23 cellular contexts compared by ENCODE assay signal in genomic region chr2:240728827-240729226, GRCh38. TPM values are rescaled to one million over a fixed set of nuclear protein-coding genes. Genes with fewer than 3 reads are reported as not detected.
DNase-seq lines count a peak whose midpoint lies in the region; ATAC-seq, FAIRE-seq and TF ChIP-seq lines count a peak whose summit lies in the region.
"Had no signal": no experiment of that assay in that cellular context is flagged by ENCODE, and none has a peak within 500 bp of the region (broad histone marks: within the 10 kb centered on the region; RNA-seq: fewer than 3 reads in every experiment).

No MANE protein-coding gene starts in this region.

- peak overlapping the region; percentile 74 for H3K27ac Mint-ChIP-seq in glutamatergic neuron (ENCODE audit: unreplicated experiment)
- H3K27ac Mint-ChIP-seq: CD8-positive, alpha-beta memory T cell had no signal

- no peak overlapping the region for H3K4me3 Mint-ChIP-seq in glutamatergic neuron (ENCODE audit: unreplicated experiment)
- H3K4me3 Mint-ChIP-seq: CD8-positive, alpha-beta memory T cell; IgD-negative memory B cell had no signal

- intact Hi-C loops in K562 (cut with micrococcal nuclease): no loop called here

- peaks cover 11% of the 10 kb centered on the region for H3K4me1 Mint-ChIP-seq in glutamatergic neuron (ENCODE audit: low read depth, unreplicated experiment)
- H3K4me1 Mint-ChIP-seq: CD8-positive, alpha-beta memory T cell; IgD-negative memory B cell had no signal

- no peaks in the 10 kb centered on the region for H3K36me3 ChIP-seq in BLaER1 treated with 17β-estradiol and CSF1 and Interleukin-3, amounts not matched to agents 10 nM and 100 nM
- no peaks in the 10 kb centered on the region for H3K36me3 ChIP-seq in K562 (ENCODE audit: control insufficient read depth, insufficient read depth, low read length)
- H3K36me3 ChIP-seq: SJSA1 had no signal

- H3K4me1 ChIP-seq in BLaER1 treated with 17β-estradiol and CSF1 and Interleukin-3, amounts not matched to agents 10 nM and 100 nM: peaks cover 28 to 77% (median 70%) of the 10 kb centered on the region in 10 experiments
- no peaks in the 10 kb centered on the region for H3K4me1 ChIP-seq in K562 (replicated peaks in 1 of 2; ENCODE audit: control insufficient read depth in 2 of 2, insufficient read depth in 2 of 2, low read length in 2 of 2)
- H3K4me1 ChIP-seq: SJSA1 had no signal

- H3K9me1 ChIP-seq in K562 (ENCODE audit: control insufficient read depth, insufficient read depth, low read length): no peaks in the 10 kb centered on the region

- peaks cover 30% of the 10 kb centered on the region for H3K27me3 Mint-ChIP-seq in glutamatergic neuron (ENCODE audit: unreplicated experiment)

- TF ChIP-seq POLR2A in K562 (conservative IDR thresholded peaks at IDR 0.05): no peak

- no peak for TF ChIP-seq EP300 in K562 (IDR thresholded peaks at IDR 0.05; ENCODE audit: low read length)

- WGBS in K562 (ENCODE audit: insufficient coverage, low coverage, missing lambda C conversion rate): 0% methylated on average over 7 of the region's 7 CpGs

- H3K27ac ChIP-seq in BLaER1 treated with 17β-estradiol and CSF1 and Interleukin-3, amounts not matched to agents 10 nM and 100 nM: peak overlapping the region in 1 of 11 experiments; percentile 83; a peak in 2 of 22 replicates
- no peak overlapping the region for H3K27ac ChIP-seq in K562 (ENCODE audit: extremely low read depth, low read depth, low read length)
- H3K27ac ChIP-seq: PC-9, SJSA1 had no signal

- H3K36me3 Mint-ChIP-seq in glutamatergic neuron (ENCODE audit: unreplicated experiment): peaks cover 4% of the 10 kb centered on the region
- H3K36me3 Mint-ChIP-seq: CD8-positive, alpha-beta memory T cell; IgD-negative memory B cell had no signal

- POLR2A ChIA-PET in K562 (lab: Yijun Ruan, JAX): interaction anchor here (0.7 kb wide), 1 partner anchor 325 kb away, joined by 3 read pairs; no protein-coding TSS in a partner anchor

- H3K79me2 ChIP-seq in K562 (ENCODE audit: control insufficient read depth, insufficient read depth, low read length): no peaks in the 10 kb centered on the region

- no peak for FAIRE-seq in K562 (lab: Jason Lieb, UNC)
- FAIRE-seq: A204.1, D721Med had no signal

- CTCF ChIA-PET in K562 (lab: Yijun Ruan, JAX; ENCODE audit: low intra/inter-chr PET ratio): no interaction called here

- in situ Hi-C loops in K562 (cut with MboI): no loop called here

- DNase-seq in RKO (ENCODE audit: low spot score) (peak; percentile 40), K562 (ENCODE audit: extremely low read depth in 1 of 4, low spot score in 3 of 4) (no peak), glutamatergic neuron (no peak), KG1 (lab: John Stamatoyannopoulos, UW) (no peak)
- no peak for DNase-seq in central memory CD4-positive, alpha-beta T cell
- DNase-seq: CD8-positive, alpha-beta memory T cell; H7; MM.1S; NCI-H1092; NCI-H1436 treated with DMSO at 0.1 percent for 48 hours; NCI-H2029; NCI-H526; PC-9 had no signal

- no peaks in the 10 kb centered on the region for H3K9me3 ChIP-seq in BLaER1 treated with 17β-estradiol and CSF1 and Interleukin-3, amounts not matched to agents 10 nM and 100 nM (replicated peaks in 1 of 11)
- no peaks in the 10 kb centered on the region for H3K9me3 ChIP-seq in K562 (replicated peaks; ENCODE audit: control insufficient read depth, insufficient read depth, low read depth, low read length)
- H3K9me3 ChIP-seq: SJSA1 had no signal

- H3K27me3 ChIP-seq in BLaER1 treated with 17β-estradiol and CSF1 and Interleukin-3, amounts not matched to agents 10 nM and 100 nM: peaks cover 0 to 18% (median 0%) of the 10 kb centered on the region in 11 experiments; a peak in 8 of 22 replicates
- peaks cover 0 to 45% of the 10 kb centered on the region in 2 experiments; a peak in 3 of 5 replicates for H3K27me3 ChIP-seq in K562 (ENCODE audit: control insufficient read depth in 2 of 2, insufficient read depth in 2 of 2, low read length in 2 of 2)

- ATAC-seq in K562 (no peak), HG02678 (IDR thresholded peaks at IDR 0.05; ENCODE audit: unreplicated experiment) (no peak), GM19397 (IDR thresholded peaks at IDR 0.05; ENCODE audit: unreplicated experiment) (no peak)

- H3K4me2 ChIP-seq in BLaER1 treated with 17β-estradiol and CSF1 and Interleukin-3, amounts not matched to agents 10 nM and 100 nM: peak overlapping the region in 8 of 11 experiments; percentile 75 to 89 (median 82); a peak in 14 of 22 replicates
- no peak overlapping the region for H3K4me2 ChIP-seq in K562 (ENCODE audit: insufficient read depth, low read length)
- H3K4me2 ChIP-seq: PC-9 had no signal

- TF ChIP-seq RAD21 in K562 (CRISPR knock-in tag; conservative IDR thresholded peaks at IDR 0.05 in 1 of 2, IDR thresholded peaks at IDR 0.05 in 1 of 2): no peak

- BruUV-seq in K562 (replicated peaks; lab: Mats Ljungman, UMichigan): no TSS peak

- no peak for TF ChIP-seq CTCF in K562 (IDR thresholded peaks at IDR 0.05 in 2 of 3, conservative IDR thresholded peaks at IDR 0.05 in 1 of 3; ENCODE audit: insufficient read depth in 2 of 3, low read depth in 1 of 3, low read length in 3 of 3)
- TF ChIP-seq CTCF in glutamatergic neuron (IDR thresholded peaks at IDR 0.05; ENCODE audit: partially characterized antibody, unreplicated experiment): no peak

- H4K20me1 ChIP-seq in BLaER1 treated with 17β-estradiol and CSF1 and Interleukin-3, amounts not matched to agents 10 nM and 100 nM: peaks cover 0 to 21% (median 0%) of the 10 kb centered on the region in 11 experiments; a peak in 6 of 22 replicates
- no peaks in the 10 kb centered on the region for H4K20me1 ChIP-seq in K562 (replicated peaks; ENCODE audit: control insufficient read depth, insufficient read depth, low read length)

- H3K9ac ChIP-seq in BLaER1 treated with 17β-estradiol and CSF1 and Interleukin-3, amounts not matched to agents 10 nM and 100 nM: peak overlapping the region in 1 of 11 experiments; percentile 69; a peak in 2 of 22 replicates
- no peak overlapping the region for H3K9ac ChIP-seq in K562 (ENCODE audit: insufficient read depth in 1 of 2, low read depth in 2 of 2, low read length in 2 of 2)

- H2AFZ ChIP-seq in K562 (ENCODE audit: low read depth, low read length): no peak overlapping the region
- H2AFZ ChIP-seq: PC-9 had no signal

- no peak overlapping the region for H3K4me3 ChIP-seq in BLaER1 treated with 17β-estradiol and CSF1 and Interleukin-3, amounts not matched to agents 10 nM and 100 nM
- H3K4me3 ChIP-seq in K562: no peak overlapping the region
- H3K4me3 ChIP-seq: PC-9, SJSA1 had no signal

- H3K9me3 Mint-ChIP-seq in glutamatergic neuron (ENCODE audit: unreplicated experiment): peaks cover 15% of the 10 kb centered on the region
- H3K9me3 Mint-ChIP-seq: CD8-positive, alpha-beta memory T cell; IgD-negative memory B cell had no signal

TF ChIP-seq in K562, 482 proteins besides CTCF, POLR2A, EP300 and RAD21:
- peak; percentile 65 for TF ChIP-seq CREM (IDR thresholded peaks at IDR 0.05; ENCODE audit: low read depth)
- peak in 1 of 2 experiments; percentile 31; a peak in 1 of 4 replicates for TF ChIP-seq KDM1A (IDR thresholded peaks at IDR 0.05)
- no peak for TF ChIP-seq ATF1 (CRISPR knock-in tag; IDR thresholded peaks at IDR 0.05)
- TF ChIP-seq ATF1 (tag; IDR thresholded peaks at IDR 0.05): peak; percentile 32; the same call in 1 of the 2 replicates
- peak; percentile 33; the same call in 1 of the 2 replicates for TF ChIP-seq CREB1 (IDR thresholded peaks at IDR 0.05)
- peak; percentile 51; the same call in 1 of the 2 replicates for TF ChIP-seq CREB1 (CRISPR knock-in tag; IDR thresholded peaks at IDR 0.05)
- no peak for TF ChIP-seq TSC22D4 (tag; IDR thresholded peaks at IDR 0.05)

RNA-seq across cellular contexts. Expression of gene AQP12A, which starts 37.2 kb away (rescaled TPM):
- not detected in 2 replicates for total RNA-seq in K562 (2011; cell fraction: chromatin; rRNA removed; ENCODE audit: low replicate concordance)
- total RNA-seq in K562 (2011; cell fraction: nucleolus; rRNA removed): not detected in 2 replicates
- total RNA-seq in K562 (2011; cell fraction: nucleoplasm; rRNA removed): not detected in 2 replicates
- total RNA-seq in K562 (2014; rRNA removed) (not detected in 2 replicates), K562 (2014; rRNA removed; fragmentation: Illumina TruSeq; extraction: Trizol) (not detected in 2 replicates), K562 (2015; rRNA removed; fragmentation: Illumina TruSeq; extraction: Trizol) (not detected in 2 replicates), K562 (2021) (not detected in 2 replicates), glutamatergic neuron (ENCODE audit: unreplicated experiment) (not detected)
- polyA plus RNA-seq in K562 (2011; rRNA removed) (not detected in 2 replicates), K562 (2014; fragmentation: Illumina TruSeq; extraction: Trizol) (not detected in 2 replicates), K562 (2014; fragmentation: Nextera tagmentation; extraction: Ambion mirVana) (not detected), K562 (2014; rRNA removed) (not detected in 2 replicates)
- not detected in 2 replicates for polyA plus RNA-seq in K562 (2011; cell fraction: cytosol; rRNA removed)
- not detected in 2 replicates for polyA plus RNA-seq in K562 (2011; cell fraction: nucleus; rRNA removed)
- polyA plus RNA-seq in K562 (2012): not detected in 2 replicates
- polyA minus RNA-seq in K562 (2011; rRNA and poly(A)+ RNA removed): not detected in 2 replicates
- not detected in 2 replicates for polyA minus RNA-seq in K562 (2011; cell fraction: cytosol; rRNA and poly(A)+ RNA removed)
- polyA minus RNA-seq in K562 (2011; cell fraction: nucleus; rRNA and poly(A)+ RNA removed): not detected in 2 replicates
- total RNA-seq: CD8-positive, alpha-beta memory T cell; H7; HT-29; LHCN-M2; PC-9; SJSA1 had no signal
- polyA plus RNA-seq: BJ; CD8-positive, alpha-beta memory T cell; IgD-negative memory B cell had no signal

RNA-seq across cellular contexts. Expression of gene AQP12B, which starts 46.1 kb away (rescaled TPM):
- not detected in 2 replicates for total RNA-seq in K562 (2011; cell fraction: chromatin; rRNA removed; ENCODE audit: low replicate concordance)
- not detected in 2 replicates for total RNA-seq in K562 (2011; cell fraction: nucleolus; rRNA removed)
- not detected in 2 replicates for total RNA-seq in K562 (2011; cell fraction: nucleoplasm; rRNA removed)
- total RNA-seq in K562 (2014; rRNA removed) (not detected in 2 replicates), K562 (2014; rRNA removed; fragmentation: Illumina TruSeq; extraction: Trizol) (not detected in 2 replicates), K562 (2015; rRNA removed; fragmentation: Illumina TruSeq; extraction: Trizol) (not detected in 2 replicates), K562 (2021) (not detected in 2 replicates), glutamatergic neuron (ENCODE audit: unreplicated experiment) (not detected)
- polyA plus RNA-seq in K562 (2011; rRNA removed) (not detected in 2 replicates), K562 (2014; fragmentation: Illumina TruSeq; extraction: Trizol) (not detected in 2 replicates), K562 (2014; fragmentation: Nextera tagmentation; extraction: Ambion mirVana) (not detected), K562 (2014; rRNA removed) (not detected in 2 replicates)
- polyA plus RNA-seq in K562 (2011; cell fraction: cytosol; rRNA removed): not detected in 2 replicates
- polyA plus RNA-seq in K562 (2011; cell fraction: nucleus; rRNA removed): not detected in 2 replicates
- polyA plus RNA-seq in K562 (2012): not detected in 2 replicates
- not detected in 2 replicates for polyA minus RNA-seq in K562 (2011; rRNA and poly(A)+ RNA removed)
- not detected in 2 replicates for polyA minus RNA-seq in K562 (2011; cell fraction: cytosol; rRNA and poly(A)+ RNA removed)
- not detected in 2 replicates for polyA minus RNA-seq in K562 (2011; cell fraction: nucleus; rRNA and poly(A)+ RNA removed)
- total RNA-seq: CD8-positive, alpha-beta memory T cell; H7; HT-29; LHCN-M2; PC-9; SJSA1 had no signal
- polyA plus RNA-seq: BJ; CD8-positive, alpha-beta memory T cell; IgD-negative memory B cell had no signal
